Comparison of ENCODE assay signal across 1 cellular context in the genomic region with DNA sequence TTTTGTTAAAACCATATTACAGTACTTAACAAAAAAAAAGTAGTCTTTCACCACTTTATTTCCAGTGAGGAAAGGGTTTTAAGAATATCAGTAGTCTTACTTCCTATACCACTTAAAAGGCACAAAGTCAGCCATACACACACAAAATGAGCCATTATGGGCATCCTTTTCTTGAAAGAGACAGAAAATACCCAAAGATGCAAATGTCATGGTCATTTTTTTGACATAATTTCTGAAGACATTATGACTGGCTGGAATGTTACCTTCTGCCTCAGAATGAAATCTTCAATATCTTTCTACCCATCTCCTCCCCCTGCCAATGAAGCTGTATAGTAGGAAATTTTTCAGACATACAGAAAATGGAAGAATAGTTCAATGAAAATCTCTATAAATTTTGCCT.
TF ChIP-seq lines count a peak whose summit lies in the region.

No MANE protein-coding gene starts in this region.

TF ChIP-seq in GM12878, 131 proteins besides CTCF, POLR2A, EP300 and RAD21 (continued from another document):
- TF ChIP-seq, protein P1, sequence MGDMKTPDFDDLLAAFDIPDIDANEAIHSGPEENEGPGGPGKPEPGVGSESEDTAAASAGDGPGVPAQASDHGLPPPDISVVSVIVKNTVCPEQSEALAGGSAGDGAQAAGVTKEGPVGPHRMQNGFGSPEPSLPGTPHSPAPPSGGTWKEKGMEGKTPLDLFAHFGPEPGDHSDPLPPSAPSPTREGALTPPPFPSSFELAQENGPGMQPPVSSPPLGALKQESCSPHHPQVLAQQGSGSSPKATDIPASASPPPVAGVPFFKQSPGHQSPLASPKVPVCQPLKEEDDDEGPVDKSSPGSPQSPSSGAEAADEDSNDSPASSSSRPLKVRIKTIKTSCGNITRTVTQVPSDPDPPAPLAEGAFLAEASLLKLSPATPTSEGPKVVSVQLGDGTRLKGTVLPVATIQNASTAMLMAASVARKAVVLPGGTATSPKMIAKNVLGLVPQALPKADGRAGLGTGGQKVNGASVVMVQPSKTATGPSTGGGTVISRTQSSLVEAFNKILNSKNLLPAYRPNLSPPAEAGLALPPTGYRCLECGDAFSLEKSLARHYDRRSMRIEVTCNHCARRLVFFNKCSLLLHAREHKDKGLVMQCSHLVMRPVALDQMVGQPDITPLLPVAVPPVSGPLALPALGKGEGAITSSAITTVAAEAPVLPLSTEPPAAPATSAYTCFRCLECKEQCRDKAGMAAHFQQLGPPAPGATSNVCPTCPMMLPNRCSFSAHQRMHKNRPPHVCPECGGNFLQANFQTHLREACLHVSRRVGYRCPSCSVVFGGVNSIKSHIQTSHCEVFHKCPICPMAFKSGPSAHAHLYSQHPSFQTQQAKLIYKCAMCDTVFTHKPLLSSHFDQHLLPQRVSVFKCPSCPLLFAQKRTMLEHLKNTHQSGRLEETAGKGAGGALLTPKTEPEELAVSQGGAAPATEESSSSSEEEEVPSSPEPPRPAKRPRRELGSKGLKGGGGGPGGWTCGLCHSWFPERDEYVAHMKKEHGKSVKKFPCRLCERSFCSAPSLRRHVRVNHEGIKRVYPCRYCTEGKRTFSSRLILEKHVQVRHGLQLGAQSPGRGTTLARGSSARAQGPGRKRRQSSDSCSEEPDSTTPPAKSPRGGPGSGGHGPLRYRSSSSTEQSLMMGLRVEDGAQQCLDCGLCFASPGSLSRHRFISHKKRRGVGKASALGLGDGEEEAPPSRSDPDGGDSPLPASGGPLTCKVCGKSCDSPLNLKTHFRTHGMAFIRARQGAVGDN (IDR thresholded peaks at IDR 0.05), result no peak
- TF ChIP-seq SIN3A (IDR thresholded peaks at IDR 0.05; ENCODE audit: low read depth, low read length) (no peak), ESRRA (IDR thresholded peaks at IDR 0.05; ENCODE audit: low read length) (no peak), MTA3 (IDR thresholded peaks at IDR 0.05; ENCODE audit: borderline replicate concordance, low read length) (no peak), CBFB (IDR thresholded peaks at IDR 0.05; ENCODE audit: low read depth) (no peak), IRF4 (IDR thresholded peaks at IDR 0.05; ENCODE audit: low read depth, low read length) (no peak), TARDBP (IDR thresholded peaks at IDR 0.05; ENCODE audit: borderline replicate concordance) (no peak), RUNX3 (IDR thresholded peaks at IDR 0.05; ENCODE audit: low read length) (peak; percentile 72)
- TF ChIP-seq, protein P2, sequence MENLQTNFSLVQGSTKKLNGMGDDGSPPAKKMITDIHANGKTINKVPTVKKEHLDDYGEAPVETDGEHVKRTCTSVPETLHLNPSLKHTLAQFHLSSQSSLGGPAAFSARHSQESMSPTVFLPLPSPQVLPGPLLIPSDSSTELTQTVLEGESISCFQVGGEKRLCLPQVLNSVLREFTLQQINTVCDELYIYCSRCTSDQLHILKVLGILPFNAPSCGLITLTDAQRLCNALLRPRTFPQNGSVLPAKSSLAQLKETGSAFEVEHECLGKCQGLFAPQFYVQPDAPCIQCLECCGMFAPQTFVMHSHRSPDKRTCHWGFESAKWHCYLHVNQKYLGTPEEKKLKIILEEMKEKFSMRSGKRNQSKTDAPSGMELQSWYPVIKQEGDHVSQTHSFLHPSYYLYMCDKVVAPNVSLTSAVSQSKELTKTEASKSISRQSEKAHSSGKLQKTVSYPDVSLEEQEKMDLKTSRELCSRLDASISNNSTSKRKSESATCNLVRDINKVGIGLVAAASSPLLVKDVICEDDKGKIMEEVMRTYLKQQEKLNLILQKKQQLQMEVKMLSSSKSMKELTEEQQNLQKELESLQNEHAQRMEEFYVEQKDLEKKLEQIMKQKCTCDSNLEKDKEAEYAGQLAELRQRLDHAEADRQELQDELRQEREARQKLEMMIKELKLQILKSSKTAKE (IDR thresholded peaks at IDR 0.05; ENCODE audit: low read depth, poor library complexity, severe bottlenecking), result peak; percentile 45
